23 cellular contexts compared by ENCODE assay signal in genomic region chr16:57352636-57353047, GRCh38. TPM values are rescaled to one million over a fixed set of nuclear protein-coding genes. Genes with fewer than 3 reads are reported as not detected.
DNase-seq lines count a peak whose midpoint lies in the region; ATAC-seq and TF ChIP-seq lines count a peak whose summit lies in the region.
"Had no signal": no experiment of that assay in that cellular context is flagged by ENCODE, and none has a peak within 500 bp of the region (broad histone marks: within the 10 kb centered on the region; RNA-seq: fewer than 3 reads in every experiment).

No MANE protein-coding gene starts in this region.

- CTCF ChIA-PET in CD4-positive, alpha-beta T cell (lab: Charles Lee): no interaction called here

- peak; percentile 34 for DNase-seq in activated effector memory CD4-positive, alpha-beta T cell treated with anti-CD3 and anti-CD28 coated beads, Interleukin-2, amount 50 U/mL, for 16 hours
- no peak for DNase-seq in activated effector memory CD4-positive, alpha-beta T cell treated with Interleukin-2 at 50 U/mL for 16 hours
- DNase-seq in left lobe of liver (ENCODE audit: low spot score) (peak; percentile 21), SHP77 treated with DMSO at 0.1 percent for 48 hours (lab: John Stamatoyannopoulos, UW) (no peak), GOT3 (lab: John Stamatoyannopoulos, UW) (no peak)
- no peak for DNase-seq in CD4-positive, alpha-beta T cell
- DNase-seq: DMS53, GDM1, Karpas-422, MV-4-11, NCI-H1694, NCI-H2081, NCI-H2171, NCI-H345, NCI-H524, NCI-H774, OCI-M1 had no signal

- H3K27ac ChIP-seq in CD4-positive, alpha-beta T cell (ENCODE audit: low read depth, low read length): no peak overlapping the region
- H3K27ac ChIP-seq: C4-2B had no signal

- no peaks in the 10 kb centered on the region for H3K36me3 Mint-ChIP-seq in CD4-positive, alpha-beta T cell (ENCODE audit: low read depth)

- peaks cover 14% of the 10 kb centered on the region for H3K4me1 Mint-ChIP-seq in CD4-positive, alpha-beta T cell (ENCODE audit: low read depth)

- H3K27ac Mint-ChIP-seq in CD4-positive, alpha-beta T cell: no peak overlapping the region

- H3K4me3 Mint-ChIP-seq in CD4-positive, alpha-beta T cell: no peak overlapping the region

- peaks cover 24% of the 10 kb centered on the region for H3K27me3 ChIP-seq in CD4-positive, alpha-beta T cell (ENCODE audit: control insufficient read depth, insufficient read depth, low read length)

- no peaks in the 10 kb centered on the region for H3K9me3 ChIP-seq in CD4-positive, alpha-beta T cell (ENCODE audit: control insufficient read depth, low read length)

- POLR2A ChIA-PET in CD4-positive, alpha-beta T cell (lab: Charles Lee): no interaction called here

- no peak for TF ChIP-seq CTCF in CD4-positive, alpha-beta T cell (IDR thresholded peaks at IDR 0.05)

- peak; percentile 27 for ATAC-seq in HG02610 (IDR thresholded peaks at IDR 0.05; ENCODE audit: unreplicated experiment)
- no peak for ATAC-seq in left lobe of liver
- ATAC-seq in CD4-positive, alpha-beta T cell (ENCODE audit: poor library complexity): no peak
- ATAC-seq: HCT116 had no signal

- peaks cover 27% of the 10 kb centered on the region for H3K27me3 Mint-ChIP-seq in CD4-positive, alpha-beta T cell

- intact Hi-C loops in CD4-positive, alpha-beta T cell (cut with DNase I, micrococcal nuclease): no loop called here

- H3K9me3 Mint-ChIP-seq in CD4-positive, alpha-beta T cell: no peaks in the 10 kb centered on the region

RNA-seq across cellular contexts. Expression of gene CCL22, which starts 5.9 kb away (rescaled TPM):
- 0.40 TPM for total RNA-seq in left lobe of liver
- total RNA-seq in CD4-positive, alpha-beta T cell: not detected
- total RNA-seq: A172, H1, M059J had no signal

RNA-seq across cellular contexts. Expression of gene CX3CL1, which starts 19.6 kb away (rescaled TPM):
- 13.8 TPM for total RNA-seq in left lobe of liver
- not detected for total RNA-seq in CD4-positive, alpha-beta T cell

RNA-seq across cellular contexts. Expression of gene CCL17, which starts 51.9 kb away (rescaled TPM):
- total RNA-seq in left lobe of liver: not detected
- total RNA-seq in CD4-positive, alpha-beta T cell: not detected
- total RNA-seq: H1, M059J had no signal

Comparison
In these comparisons a context has a peak if more than half of its experiments do, and no peak if none do; other contexts are left out.
1. DNase-seq: peak in activated effector memory CD4-positive, alpha-beta T cell treated with anti-CD3 and anti-CD28 coated beads, Interleukin-2, amount 50 U/mL, for 16 hours (single experiment) and left lobe of liver (single experiment); none in activated effector memory CD4-positive, alpha-beta T cell treated with Interleukin-2 at 50 U/mL for 16 hours (single experiment), SHP77 treated with DMSO at 0.1 percent for 48 hours (single experiment), CD4-positive, alpha-beta T cell (0 of 10) and GOT3 (single experiment).
2. RNA of gene CX3CL1, which starts 19.6 kb away (total RNA-seq): 13.8 TPM in left lobe of liver (single experiment); not detected in CD4-positive, alpha-beta T cell; every median in the first group is over 10 times any median in the second.